2 cellular contexts compared by ENCODE assay signal in the genomic region with DNA sequence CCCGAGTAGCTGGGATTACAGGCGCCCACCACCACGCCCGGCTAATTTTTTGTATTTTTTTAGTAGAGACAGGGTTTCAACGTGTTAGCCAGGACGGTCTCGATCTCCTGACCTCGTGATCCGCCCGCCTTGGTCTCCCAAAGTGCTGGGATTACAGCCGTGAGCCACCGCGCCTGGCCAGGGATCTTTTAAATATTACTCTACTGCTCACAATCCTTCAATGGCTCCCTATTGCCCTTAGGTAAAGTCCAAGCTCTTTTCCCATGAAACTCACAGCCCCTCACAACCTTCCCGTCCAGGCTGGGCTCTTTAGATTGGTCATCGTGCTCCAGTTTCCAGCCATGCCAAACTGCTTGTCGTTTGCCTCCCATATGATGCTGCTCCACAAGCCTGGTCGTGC. TPM values are rescaled to one million over a fixed set of nuclear protein-coding genes. Genes with fewer than 3 reads are reported as not detected.
"Had no signal": no experiment of that assay in that cellular context is flagged by ENCODE, and none has a peak within 500 bp of the region (broad histone marks: within the 10 kb centered on the region; RNA-seq: fewer than 3 reads in every experiment).

No MANE protein-coding gene starts in this region.

RNA-seq across cellular contexts. Expression of a gene that starts 2.1 kb away (rescaled TPM):
- polyA plus RNA-seq: HepG2, IgD-negative memory B cell had no signal
